ENCODE assay signal across 11 cellular contexts in the genomic region with DNA sequence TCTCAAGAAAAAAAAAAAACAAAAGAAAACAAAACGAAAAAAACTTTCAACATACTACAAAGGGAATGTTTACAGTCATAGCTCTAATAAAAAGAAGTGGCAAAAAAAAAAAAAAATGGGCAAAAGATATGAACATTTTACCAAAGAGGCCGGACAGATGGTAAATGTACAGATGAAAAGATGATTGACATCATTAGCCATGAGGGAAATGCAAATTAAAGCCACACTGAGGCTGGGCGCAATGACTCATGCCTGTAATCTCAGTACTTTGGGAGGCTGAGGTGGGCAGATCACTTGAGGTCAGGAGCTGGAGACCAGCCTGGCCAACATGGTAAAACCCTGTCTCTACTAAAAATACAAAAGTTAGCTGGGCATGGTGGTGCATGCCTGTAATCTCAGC. TPM values are rescaled to one million over a fixed set of nuclear protein-coding genes. Genes with fewer than 3 reads are reported as not detected.
DNase-seq lines count a peak whose midpoint lies in the region; ATAC-seq, FAIRE-seq and TF ChIP-seq lines count a peak whose summit lies in the region.
"Not testable (repeated sequence)": the region's sequence is repeated elsewhere in the genome, so short reads cannot be mapped to it uniquely, and the experiment has no call there.
"Had no signal": no experiment of that assay in that cellular context is flagged by ENCODE, and none has a peak within 500 bp of the region (broad histone marks: within the 10 kb centered on the region; RNA-seq: fewer than 3 reads in every experiment).

No MANE protein-coding gene starts in this region.

- BruUV-seq in GM12878 (replicated peaks; lab: Mats Ljungman, UMichigan), result not testable (repeated sequence)

- H3K36me3 Mint-ChIP-seq in activated CD8-positive, alpha-beta T cell treated with anti-CD3 and anti-CD28 coated beads for 36 hours (ENCODE audit: low read depth), result not testable (repeated sequence)

- TF ChIP-seq EP300 in GM12878 (IDR thresholded peaks at IDR 0.05; ENCODE audit: borderline replicate concordance in 1 of 2, control insufficient read depth in 1 of 2, low read depth in 2 of 2, low read length in 2 of 2), result not testable (repeated sequence)

- in situ Hi-C loops in GM12878 (cut with MboI), result not testable (repeated sequence)

- not testable (repeated sequence) for FAIRE-seq in GM12878 (lab: Jason Lieb, UNC)

- DNase-seq in Daoy (ENCODE audit: low read depth), result peak; percentile 52
- DNase-seq in HEK293T (ENCODE audit: extremely low spot score); smooth muscle cell (lab: John Stamatoyannopoulos, UW; ENCODE audit: unreplicated experiment): not testable (repeated sequence)
- DNase-seq in NB4 (ENCODE audit: low read depth), result peak; percentile 43
- DNase-seq in RPMI7951 (ENCODE audit: low read depth), result peak; percentile 21
- DNase-seq in activated CD8-positive, alpha-beta T cell treated with anti-CD3 and anti-CD28 coated beads for 36 hours, result peak; percentile 44
- peak; percentile 13 for DNase-seq in GM12878 (ENCODE audit: low read depth, low spot score)

- TF ChIP-seq CTCF in NB4 (IDR thresholded peaks at IDR 0.05; ENCODE audit: low read depth, low read length); activated CD8-positive, alpha-beta T cell treated with anti-CD3 and anti-CD28 coated beads for 36 hours (IDR thresholded peaks at IDR 0.05); GM12878 (IDR thresholded peaks at IDR 0.05 in 2 of 3, conservative IDR thresholded peaks at IDR 0.05 in 1 of 3; ENCODE audit: control insufficient read depth in 2 of 3, extremely low read depth in 1 of 3, insufficient read depth in 1 of 3, low read depth in 3 of 3, low read length in 3 of 3); smooth muscle cell (IDR thresholded peaks at IDR 0.05; ENCODE audit: borderline replicate concordance, insufficient read depth, poor library complexity, severe bottlenecking): not testable (repeated sequence)

- not testable (repeated sequence) for TF ChIP-seq RAD21 in GM12878 (IDR thresholded peaks at IDR 0.05; ENCODE audit: insufficient read depth, low read depth, low read length)

- intact Hi-C loops in activated CD8-positive, alpha-beta T cell treated with anti-CD3 and anti-CD28 coated beads for 36 hours (cut with micrococcal nuclease); GM12878 (cut with micrococcal nuclease; ENCODE audit: unreplicated experiment): not testable (repeated sequence)

- H3K4me1 Mint-ChIP-seq in activated CD8-positive, alpha-beta T cell treated with anti-CD3 and anti-CD28 coated beads for 36 hours (ENCODE audit: low read depth), result not testable (repeated sequence)

- H3K27ac Mint-ChIP-seq in activated CD8-positive, alpha-beta T cell treated with anti-CD3 and anti-CD28 coated beads for 36 hours, result not testable (repeated sequence)

- H3K27ac ChIP-seq in GM12878 (ENCODE audit: control insufficient read depth, insufficient read depth), result not testable (repeated sequence)
- H3K27ac ChIP-seq in smooth muscle cell (ENCODE audit: low read depth), result peak overlapping the region; percentile 60

- H3F3A ChIP-seq in smooth muscle cell (ENCODE audit: low read depth), result peaks cover 27% of the 10 kb centered on the region

- not testable (repeated sequence) for H3K9me3 Mint-ChIP-seq in activated CD8-positive, alpha-beta T cell treated with anti-CD3 and anti-CD28 coated beads for 36 hours

- H3K9ac ChIP-seq in GM12878 (ENCODE audit: control insufficient read depth, insufficient read depth, low read length); smooth muscle cell (ENCODE audit: low read depth): not testable (repeated sequence)

- ATAC-seq in activated CD8-positive, alpha-beta T cell treated with anti-CD3 and anti-CD28 coated beads for 36 hours, result not testable (repeated sequence)
- peak; percentile 81 for ATAC-seq in GM12878

- not testable (repeated sequence) for H3K4me1 ChIP-seq in GM12878 (ENCODE audit: control insufficient read depth, insufficient read depth, low read length)
- peaks cover 20% of the 10 kb centered on the region for H3K4me1 ChIP-seq in smooth muscle cell (ENCODE audit: low read depth)

- not testable (repeated sequence) for H3K36me3 ChIP-seq in GM12878 (ENCODE audit: control insufficient read depth in 2 of 2, insufficient read depth in 2 of 2, low read length in 1 of 2); smooth muscle cell (ENCODE audit: low read depth)

- H3K4me3 ChIP-seq in NB4 (ENCODE audit: low read depth, low read length); GM12878; smooth muscle cell: not testable (repeated sequence)

- WGBS in GM12878 (ENCODE audit: insufficient coverage, insufficient replicate concordance, low lambda C conversion rate, missing lambda C conversion rate), result 0% methylated on average over 3 of the region's 3 CpGs
- WGBS in smooth muscle cell (ENCODE audit: low lambda C conversion rate), result 82% methylated on average over 3 of the region's 3 CpGs

- peaks cover 13% of the 10 kb centered on the region for H3K27me3 Mint-ChIP-seq in activated CD8-positive, alpha-beta T cell treated with anti-CD3 and anti-CD28 coated beads for 36 hours

- CTCF ChIA-PET in HEK293T (lab: Yijun Ruan, JAX); GM12878 (lab: Yijun Ruan, JAX): not testable (repeated sequence)
- CTCF ChIA-PET in activated CD8-positive, alpha-beta T cell treated with anti-CD3 and anti-CD28 coated beads for 36 hours (lab: Charles Lee), result interaction anchor here (1.5 kb wide), 1 partner anchor 117 kb away, joined by 3 read pairs; the partner anchor contains the start of gene OPTN

- not testable (repeated sequence) for H3K9me3 ChIP-seq in GM12878 (replicated peaks; ENCODE audit: control insufficient read depth, insufficient read depth, low read length); smooth muscle cell (replicated peaks; ENCODE audit: low read depth)

- H3K4me2 ChIP-seq in GM12878 (ENCODE audit: control insufficient read depth, insufficient read depth); smooth muscle cell: not testable (repeated sequence)

- not testable (repeated sequence) for H2AFZ ChIP-seq in GM12878 (ENCODE audit: control insufficient read depth, low read depth, low read length); smooth muscle cell (ENCODE audit: low read depth)

- TF ChIP-seq POLR2A in NB4 (IDR thresholded peaks at IDR 0.05; ENCODE audit: extremely low read depth, insufficient read length); GM12878 (IDR thresholded peaks at IDR 0.05; ENCODE audit: low read depth, low read length): not testable (repeated sequence)

- H4K20me1 ChIP-seq in GM12878 (ENCODE audit: control insufficient read depth, insufficient read depth); smooth muscle cell (ENCODE audit: low read depth): not testable (repeated sequence)

- RAD21 ChIA-PET in GM12878 (lab: Charles Lee; ENCODE audit: unreplicated experiment), result not testable (repeated sequence)

- POLR2A ChIA-PET in HEK293T (lab: Yijun Ruan, JAX); activated CD8-positive, alpha-beta T cell treated with anti-CD3 and anti-CD28 coated beads for 36 hours (lab: Charles Lee): not testable (repeated sequence)
- POLR2A ChIA-PET in GM12878 (lab: Charles Lee), result interaction anchor here (0.6 kb wide), 1 partner anchor 13 kb away, joined by 3 read pairs; no protein-coding TSS in a partner anchor

- SMC1A ChIA-PET in GM12878 (lab: Charles Lee; ENCODE audit: uncharacterized antibody, unreplicated experiment), result interaction anchor here (1.0 kb wide), 1 partner anchor 15 kb away, joined by 3 read pairs; no protein-coding TSS in a partner anchor

- H3K4me3 Mint-ChIP-seq in activated CD8-positive, alpha-beta T cell treated with anti-CD3 and anti-CD28 coated beads for 36 hours, result not testable (repeated sequence)

- H3K79me2 ChIP-seq in GM12878 (ENCODE audit: control insufficient read depth, insufficient read depth, low read length); smooth muscle cell (ENCODE audit: low read depth): not testable (repeated sequence)

- H3K27me3 ChIP-seq in GM12878 (replicated peaks in 1 of 2; ENCODE audit: control insufficient read depth in 2 of 2, insufficient read depth in 2 of 2, low read length in 1 of 2); smooth muscle cell (ENCODE audit: low read depth): not testable (repeated sequence)

TF ChIP-seq in GM12878, 131 proteins besides CTCF, POLR2A, EP300 and RAD21 (continues in another document):
- peak; percentile 40; the same call in 1 of the 3 replicates for TF ChIP-seq POU2F2 (IDR thresholded peaks at IDR 0.05; ENCODE audit: borderline replicate concordance, low read depth, low read length)

RNA-seq across cellular contexts. Expression of gene CCDC3, which starts 17.9 kb away (rescaled TPM):
- total RNA-seq in Daoy (2014; rRNA removed; shearing (Covaris generic)), result 1.1 and 1.3 TPM in 2 replicates
- total RNA-seq in RPMI7951 (2014; rRNA removed; shearing (Covaris generic)), result 0.29 TPM in 1 of 2 replicates, not detected in the other
- not detected for total RNA-seq in activated CD8-positive, alpha-beta T cell treated with anti-CD3 and anti-CD28 coated beads for 36 hours
- not detected in 2 replicates for total RNA-seq in GM12878 (2013; cell fraction: nucleolus; rRNA removed)
- total RNA-seq in GM12878 (2014; rRNA removed) (not detected in 2 replicates), GM12878 (2014; rRNA removed; fragmentation: Illumina TruSeq; extraction: Trizol) (not detected in 2 replicates), GM12878 (2021) (0.08 and 0.16 TPM in 2 replicates), smooth muscle cell (33.7 and 46.0 TPM in 2 replicates)
- not detected for polyA plus RNA-seq in GM12878 (2011; ENCODE audit: low read depth)
- polyA plus RNA-seq in GM12878 (2011; rRNA removed) (not detected in 2 replicates), GM12878 (2014; fragmentation: Illumina TruSeq; extraction: Trizol) (not detected in 2 replicates), GM12878 (2014; fragmentation: Nextera tagmentation; extraction: Ambion mirVana) (not detected), GM12878 (2014; rRNA removed) (not detected in 2 replicates), GM12878 (2016; fragmentation: Nextera tagmentation; extraction: Ambion mirVana) (not detected), smooth muscle cell (39.2 and 51.2 TPM in 2 replicates)
- not detected in 2 replicates for polyA plus RNA-seq in GM12878 (2011; cell fraction: cytosol; rRNA removed)
- not detected in 2 replicates for polyA plus RNA-seq in GM12878 (2011; cell fraction: nucleus; rRNA removed)
- polyA plus RNA-seq in GM12878 (2012), result 0.03 TPM in 1 of 2 replicates, not detected in the other
- polyA minus RNA-seq in GM12878 (2011; rRNA and poly(A)+ RNA removed), result not detected in 2 replicates
- polyA minus RNA-seq in GM12878 (2011; cell fraction: cytosol; rRNA and poly(A)+ RNA removed), result not detected in 2 replicates
- polyA minus RNA-seq in GM12878 (2011; cell fraction: nucleus; rRNA and poly(A)+ RNA removed), result not detected in 2 replicates
- total RNA-seq: Calu3; CD8-positive, alpha-beta T cell; PC-9 had no signal
- polyA plus RNA-seq: IgD-negative memory B cell had no signal

Comparison
In these comparisons a context has a peak if more than half of its experiments do, and no peak if none do; other contexts are left out.
1. RNA of gene CCDC3, which starts 17.9 kb away (total RNA-seq): 33.7 to 46.0 TPM in smooth muscle cell; 1.1 to 1.3 TPM in Daoy, not detected in activated CD8-positive, alpha-beta T cell treated with anti-CD3 and anti-CD28 coated beads for 36 hours, 0.29 TPM in RPMI7951 and 0.08 to 0.16 TPM in GM12878; every median in the first group is over 10 times any median in the second.